In genomic region chr7:76357379-76358052, GRCh38 we compare ENCODE assay signal across 8 cellular contexts. TPM values are rescaled to one million over a fixed set of nuclear protein-coding genes. Genes with fewer than 3 reads are reported as not detected.
DNase-seq lines count a peak whose midpoint lies in the region; ATAC-seq and TF ChIP-seq lines count a peak whose summit lies in the region.

No MANE protein-coding gene starts in this region.

- intact Hi-C loops in Right ventricle myocardium superior (cut with DNase I), result loop anchor here (2.0 kb wide), 1 partner anchor 39 kb away; no protein-coding TSS in a partner anchor

- peak overlapping the region; percentile 96 to 97 for H3K4me3 ChIP-seq in right atrium auricular region
- H3K4me3 ChIP-seq in adipocyte (ENCODE audit: low read length), result peak overlapping the region; percentile 100
- H3K4me3 ChIP-seq in liver (ENCODE audit: low read depth in 1 of 3, low read length in 3 of 3), result peak overlapping the region; percentile 82 to 92 (median 86)
- peak overlapping the region; percentile 70 to 99 (median 80) for H3K4me3 ChIP-seq in tibial nerve

- DNase-seq in right atrium auricular region (ENCODE audit: low spot score) (no peak), Right ventricle myocardium superior (no peak), adipocyte (ENCODE audit: low read depth) (peak; percentile 52), tibial nerve (ENCODE audit: low spot score in 2 of 2) (no peak), KG1 (lab: John Stamatoyannopoulos, UW) (no peak)
- no peak for DNase-seq in stimulated activated CD8-positive, alpha-beta memory T cell treated with anti-CD3 and anti-CD28 coated beads, Interleukin-4, amount 100 ng/mL, for 48 hours

- H3K36me3 ChIP-seq in right atrium auricular region (peaks cover 17% of the 10 kb centered on the region), adipocyte (ENCODE audit: control insufficient read depth, insufficient read depth, low read length, severe bottlenecking) (peaks cover 32% of the 10 kb centered on the region), liver (ENCODE audit: control insufficient read depth in 4 of 4, insufficient read depth in 3 of 4, low read depth in 1 of 4, low read length in 3 of 4) (peaks cover 0 to 3% (median 1%) of the 10 kb centered on the region in 4 donors), tibial nerve (peaks cover 0 to 13% (median 0%) of the 10 kb centered on the region in 3 donors)

- ATAC-seq in Right ventricle myocardium superior (ENCODE audit: poor library complexity) (no peak), HG03439 (IDR thresholded peaks at IDR 0.05; ENCODE audit: unreplicated experiment) (no peak)

- H3K27me3 ChIP-seq in right atrium auricular region (no peaks in the 10 kb centered on the region), adipocyte (replicated peaks; ENCODE audit: control insufficient read depth, insufficient read depth, low read length) (no peaks in the 10 kb centered on the region), liver (ENCODE audit: control insufficient read depth in 4 of 4, insufficient read depth in 4 of 4, low read length in 3 of 4) (no peaks in the 10 kb centered on the region), tibial nerve (no peaks in the 10 kb centered on the region)

- TF ChIP-seq CTCF in right atrium auricular region (IDR thresholded peaks at IDR 0.05), result no peak
- TF ChIP-seq CTCF in liver (IDR thresholded peaks at IDR 0.05; ENCODE audit: low read depth, low read length, missing input control), result no peak
- no peak for TF ChIP-seq CTCF in tibial nerve (IDR thresholded peaks at IDR 0.05)

- WGBS in liver, result 4% methylated on average over 14 of the region's 14 CpGs
- 3 to 4% methylated on average over 14 of the region's 14 CpGs for WGBS in tibial nerve, 2 donors

- peaks cover 0 to 59% of the 10 kb centered on the region in 2 donors for H3K4me1 ChIP-seq in right atrium auricular region
- peaks cover 44% of the 10 kb centered on the region for H3K4me1 ChIP-seq in adipocyte (ENCODE audit: control insufficient read depth, insufficient read depth, low read length)
- H3K4me1 ChIP-seq in liver (ENCODE audit: control insufficient read depth in 4 of 4, insufficient read depth in 4 of 4, low read length in 3 of 4), result peaks cover 3 to 17% (median 14%) of the 10 kb centered on the region in 4 donors
- H3K4me1 ChIP-seq in tibial nerve, result peaks cover 0 to 56% (median 17%) of the 10 kb centered on the region in 4 donors

- H3K9me3 ChIP-seq in right atrium auricular region (no peaks in the 10 kb centered on the region), adipocyte (ENCODE audit: control insufficient read depth, low read length) (no peaks in the 10 kb centered on the region), liver (ENCODE audit: control insufficient read depth in 4 of 4, low read length in 3 of 4) (no peaks in the 10 kb centered on the region), tibial nerve (no peaks in the 10 kb centered on the region)

- no peak for TF ChIP-seq RAD21 in liver (IDR thresholded peaks at IDR 0.05)

- TF ChIP-seq POLR2A in tibial nerve (IDR thresholded peaks at IDR 0.05), result no peak

- H3K27ac ChIP-seq in right atrium auricular region (peak overlapping the region; percentile 99 to 100), liver (ENCODE audit: low read depth in 1 of 2, low read length in 2 of 2) (peak overlapping the region; percentile 97 to 99), tibial nerve (peak overlapping the region; percentile 95 to 100 (median 98))

- peak in 1 of 2 donors; percentile 3 for TF ChIP-seq EP300 in tibial nerve (IDR thresholded peaks at IDR 0.05)

- H3K9ac ChIP-seq in adipocyte (ENCODE audit: low read length) (peak overlapping the region; percentile 99), liver (ENCODE audit: low read depth in 1 of 2, low read length in 2 of 2) (peak overlapping the region; percentile 94 to 97)

TF ChIP-seq in liver, 16 proteins besides CTCF, POLR2A, EP300 and RAD21:
- no peak for TF ChIP-seq TAF1 (conservative IDR thresholded peaks at IDR 0.05)
- no peak for TF ChIP-seq YY1 (IDR thresholded peaks at IDR 0.05)
- TF ChIP-seq ATF3 (IDR thresholded peaks at IDR 0.05), result no peak
- TF ChIP-seq RXRA (IDR thresholded peaks at IDR 0.05), result no peak
- no peak for TF ChIP-seq NR2F2 (IDR thresholded peaks at IDR 0.05)
- TF ChIP-seq EGR1 (IDR thresholded peaks at IDR 0.05; ENCODE audit: low read depth in 2 of 2), result no peak
- no peak for TF ChIP-seq HNF4A (conservative IDR thresholded peaks at IDR 0.05)
- TF ChIP-seq ZBTB33 (IDR thresholded peaks at IDR 0.05), result no peak
- TF ChIP-seq HNF4G (IDR thresholded peaks at IDR 0.05), result no peak
- no peak for TF ChIP-seq GABPA (IDR thresholded peaks at IDR 0.05 in 1 of 2, conservative IDR thresholded peaks at IDR 0.05 in 1 of 2)
- TF ChIP-seq MAX (IDR thresholded peaks at IDR 0.05), result no peak
- TF ChIP-seq SP1 (IDR thresholded peaks at IDR 0.05), result no peak
- no peak for TF ChIP-seq REST (IDR thresholded peaks at IDR 0.05)
- TF ChIP-seq FOXA1 (IDR thresholded peaks at IDR 0.05), result no peak
TF ChIP-seq in liver: peak in this region for 0.

RNA-seq across cellular contexts. Expression of gene YWHAG, which starts 1.3 kb away (rescaled TPM):
- total RNA-seq in right atrium auricular region, result 100 to 1,000 TPM; 132 to 153 TPM
- total RNA-seq in Right ventricle myocardium superior, result 219 TPM
- total RNA-seq in liver, result 10 to 100 TPM; 43.1 to 46.7 TPM
- polyA plus RNA-seq in liver, result 10 to 100 TPM; 11.6 to 43.9 TPM
- total RNA-seq in tibial nerve, result 10 to 100 TPM; 54.9 to 96.6 (median 81.7) TPM

RNA-seq across cellular contexts. Expression of gene SSC4D, which starts 52.0 kb away (rescaled TPM):
- total RNA-seq in right atrium auricular region (under 1 TPM; 0.35 to 0.37 TPM), Right ventricle myocardium superior (0.97 TPM), liver (1 to 10 TPM; 1.2 to 1.3 TPM), tibial nerve (under 1 TPM in 1 of 4 donors, not detected in 3; 0.84 TPM)
- 1 to 10 TPM; 1.7 to 2.3 TPM for polyA plus RNA-seq in liver

RNA-seq across cellular contexts. Expression of gene HSPB1, which starts 55.0 kb away (rescaled TPM):
- total RNA-seq in right atrium auricular region (1,000 to 10,000 TPM; 1,006 to 1,433 TPM), Right ventricle myocardium superior (2,459 TPM), liver (10 to 100 TPM; 25.5 to 39.2 TPM), tibial nerve (100 to 1,000 TPM; 272 to 385 (median 324) TPM)
- 100 to 1,000 TPM; 169 to 186 TPM for polyA plus RNA-seq in liver

Comparison
In these comparisons a context has a peak if more than half of its experiments do, and no peak if none do; other contexts are left out.
1. RNA of gene HSPB1, which starts 55.0 kb away (total RNA-seq): 2,459 TPM in Right ventricle myocardium superior (single experiment), 1,006 to 1,433 TPM in right atrium auricular region and 272 to 385 TPM in tibial nerve; 25.5 to 39.2 TPM in liver; every median in the first group is over 4 times any median in the second.
2. Peak in every context shown above with its lines, with median percentiles within 50 percentile points of each other: H3K27ac ChIP-seq and H3K4me3 ChIP-seq.